8 cellular contexts compared by ENCODE assay signal in genomic region chr12:103924761-103925641, GRCh38. TPM values are rescaled to one million over a fixed set of nuclear protein-coding genes. Genes with fewer than 3 reads are reported as not detected.
DNase-seq lines count a peak whose midpoint lies in the region; ATAC-seq and TF ChIP-seq lines count a peak whose summit lies in the region.

No MANE protein-coding gene starts in this region.

- no peak overlapping the region for H3K27ac ChIP-seq in left lung

- H3K9me3 ChIP-seq in MG63 (no peaks in the 10 kb centered on the region), left lung (no peaks in the 10 kb centered on the region)

- H3K27me3 Mint-ChIP-seq in activated T-helper 2 cell treated with anti-CD3 and anti-CD28 coated beads, Interferon-gamma antibody, Interleukin-2, Interleukin-4, amounts not matched to agents 10 μg/mL and 5 μg/mL and 100 μg/mL, durations not matched to agents 14 hours and 24 hours and 36 hours (ENCODE audit: low read depth), result no peaks in the 10 kb centered on the region

- peak; percentile 30 for ATAC-seq in GM18498 (IDR thresholded peaks at IDR 0.05; ENCODE audit: unreplicated experiment)
- peak; percentile 40 for ATAC-seq in GM21737 (IDR thresholded peaks at IDR 0.05; ENCODE audit: unreplicated experiment)
- ATAC-seq in left lung, result no peak

- DNase-seq in MG63, result peak; percentile 87
- peak; percentile 27 for DNase-seq in activated T-helper 2 cell treated with anti-CD3 and anti-CD28 coated beads, Interferon-gamma antibody, Interleukin-2, Interleukin-4, amounts not matched to agents 10 μg/mL and 5 μg/mL and 100 μg/mL, durations not matched to agents 14 hours and 24 hours and 36 hours (ENCODE audit: low spot score)
- DNase-seq in stimulated activated CD4-positive, alpha-beta T cell treated with anti-CD3 and anti-CD28 coated beads, Interleukin-12 subunit alpha, Interleukin-12 subunit beta, amount 100 ng/mL, for 48 hours (ENCODE audit: low read depth in 2 of 3, low spot score in 1 of 3), result peak; percentile 43 to 57 (median 51)
- no peak for DNase-seq in globus pallidus (ENCODE audit: low spot score)
- no peak for DNase-seq in left lung
- DNase-seq in germinal center (ENCODE audit: low spot score), result no peak

- TF ChIP-seq CTCF in left lung (IDR thresholded peaks at IDR 0.05), result no peak

- H3K9me3 Mint-ChIP-seq in activated T-helper 2 cell treated with anti-CD3 and anti-CD28 coated beads, Interferon-gamma antibody, Interleukin-2, Interleukin-4, amounts not matched to agents 10 μg/mL and 5 μg/mL and 100 μg/mL, durations not matched to agents 14 hours and 24 hours and 36 hours, result no peaks in the 10 kb centered on the region

- H3K36me3 ChIP-seq in MG63, result no peaks in the 10 kb centered on the region
- no peaks in the 10 kb centered on the region for H3K36me3 ChIP-seq in left lung

- peaks cover 36% of the 10 kb centered on the region for H3K4me1 Mint-ChIP-seq in activated T-helper 2 cell treated with anti-CD3 and anti-CD28 coated beads, Interferon-gamma antibody, Interleukin-2, Interleukin-4, amounts not matched to agents 10 μg/mL and 5 μg/mL and 100 μg/mL, durations not matched to agents 14 hours and 24 hours and 36 hours (ENCODE audit: low read depth)

- peak overlapping the region; percentile 66 for H3K4me3 Mint-ChIP-seq in activated T-helper 2 cell treated with anti-CD3 and anti-CD28 coated beads, Interferon-gamma antibody, Interleukin-2, Interleukin-4, amounts not matched to agents 10 μg/mL and 5 μg/mL and 100 μg/mL, durations not matched to agents 14 hours and 24 hours and 36 hours (ENCODE audit: low read depth)

- peaks cover 0 to 13% of the 10 kb centered on the region in 2 donors for H3K4me1 ChIP-seq in left lung

- H3K4me3 ChIP-seq in MG63, result no peak overlapping the region
- H3K4me3 ChIP-seq in left lung, result no peak overlapping the region

- H3K27me3 ChIP-seq in MG63, result no peaks in the 10 kb centered on the region
- no peaks in the 10 kb centered on the region for H3K27me3 ChIP-seq in left lung

- peak overlapping the region; percentile 78 for H3K27ac Mint-ChIP-seq in activated T-helper 2 cell treated with anti-CD3 and anti-CD28 coated beads, Interferon-gamma antibody, Interleukin-2, Interleukin-4, amounts not matched to agents 10 μg/mL and 5 μg/mL and 100 μg/mL, durations not matched to agents 14 hours and 24 hours and 36 hours

- intact Hi-C loops in activated T-helper 2 cell treated with anti-CD3 and anti-CD28 coated beads, Interferon-gamma antibody, Interleukin-2, Interleukin-4, amounts not matched to agents 10 μg/mL and 5 μg/mL and 100 μg/mL, durations not matched to agents 14 hours and 24 hours and 36 hours (cut with micrococcal nuclease), result loop anchor here (1.0 to 5.0 kb wide), 4 partner anchors 47 to 532 kb away; partner anchors contain the start of genes CHST11, EID3 and NFYB
- intact Hi-C loops in left lung (cut with DNase I), result no loop called here

- peaks cover 9% of the 10 kb centered on the region for H3K36me3 Mint-ChIP-seq in activated T-helper 2 cell treated with anti-CD3 and anti-CD28 coated beads, Interferon-gamma antibody, Interleukin-2, Interleukin-4, amounts not matched to agents 10 μg/mL and 5 μg/mL and 100 μg/mL, durations not matched to agents 14 hours and 24 hours and 36 hours (ENCODE audit: low read depth)

RNA-seq across cellular contexts. Expression of gene HSP90B1, which starts 5.2 kb away (rescaled TPM):
- 364 and 534 TPM in 2 replicates for total RNA-seq in MG63 (2014; rRNA removed; shearing (Covaris generic); ENCODE audit: low replicate concordance)
- 615 and 617 TPM in 2 replicates for total RNA-seq in activated T-helper 2 cell treated with anti-CD3 and anti-CD28 coated beads, Interferon-gamma antibody, Interleukin-2, Interleukin-4, amounts not matched to agents 10 μg/mL and 5 μg/mL and 100 μg/mL, durations not matched to agents 14 hours and 24 hours and 36 hours
- 1,000 to 10,000 TPM in 1 of 2 donors, 100 to 1,000 TPM in 1; 751 to 1,097 TPM for total RNA-seq in left lung

RNA-seq across cellular contexts. Expression of gene TDG, which starts 40.7 kb away (rescaled TPM):
- total RNA-seq in MG63 (2014; rRNA removed; shearing (Covaris generic); ENCODE audit: low replicate concordance), result 24.6 and 42.0 TPM in 2 replicates
- 76.6 and 77.3 TPM in 2 replicates for total RNA-seq in activated T-helper 2 cell treated with anti-CD3 and anti-CD28 coated beads, Interferon-gamma antibody, Interleukin-2, Interleukin-4, amounts not matched to agents 10 μg/mL and 5 μg/mL and 100 μg/mL, durations not matched to agents 14 hours and 24 hours and 36 hours
- total RNA-seq in left lung, result 10 to 100 TPM; 20.5 to 21.0 TPM

Comparison
In these comparisons a context has a peak if more than half of its experiments do, and no peak if none do; other contexts are left out.
1. DNase-seq: peak in MG63 (single experiment), activated T-helper 2 cell treated with anti-CD3 and anti-CD28 coated beads, Interferon-gamma antibody, Interleukin-2, Interleukin-4, amounts not matched to agents 10 μg/mL and 5 μg/mL and 100 μg/mL, durations not matched to agents 14 hours and 24 hours and 36 hours (single experiment) and stimulated activated CD4-positive, alpha-beta T cell treated with anti-CD3 and anti-CD28 coated beads, Interleukin-12 subunit alpha, Interleukin-12 subunit beta, amount 100 ng/mL, for 48 hours (3 of 3); none in globus pallidus (single experiment), left lung (0 of 2) and germinal center (single experiment).